In genomic region chr10:73534857-73535256, GRCh38 we compare ENCODE assay signal across 1 cellular context.
TF ChIP-seq lines count a peak whose summit lies in the region.

No MANE protein-coding gene starts in this region.

TF ChIP-seq in GM12878, 131 proteins besides CTCF, POLR2A, EP300 and RAD21:
- TF ChIP-seq POLR2AphosphoS5 (IDR thresholded peaks at IDR 0.05; ENCODE audit: low read length) = no peak
- TF ChIP-seq SPI1 (IDR thresholded peaks at IDR 0.05; ENCODE audit: borderline replicate concordance, insufficient read depth, low read depth, low read length) = peak; percentile 60; the same call in 1 of the 2 replicates
- TF ChIP-seq CBX3 (IDR thresholded peaks at IDR 0.05; ENCODE audit: borderline replicate concordance, low read depth) = no peak
- TF ChIP-seq ZBED1 (IDR thresholded peaks at IDR 0.05; ENCODE audit: borderline replicate concordance) = no peak
- TF ChIP-seq IKZF1 (conservative IDR thresholded peaks at IDR 0.05) = 0 out of 2 replicates have a peak, but pooled peaks have one; percentile 21
- peak in 1 of 2 experiments; percentile 22; a peak in 2 of 4 replicates for TF ChIP-seq IKZF2 (IDR thresholded peaks at IDR 0.05)
- no peak for TF ChIP-seq FOXK2 (IDR thresholded peaks at IDR 0.05)
- TF ChIP-seq MLLT1 (IDR thresholded peaks at IDR 0.05) = no peak
- no peak for TF ChIP-seq MTA2 (IDR thresholded peaks at IDR 0.05; ENCODE audit: low read depth)
- TF ChIP-seq TCF12 (IDR thresholded peaks at IDR 0.05; ENCODE audit: low read depth, low read length) = no peak
- no peak for TF ChIP-seq ETV6 (conservative IDR thresholded peaks at IDR 0.05 in 1 of 2, IDR thresholded peaks at IDR 0.05 in 1 of 2; ENCODE audit: borderline replicate concordance in 1 of 2, low read depth in 1 of 2)
- TF ChIP-seq MEF2A (IDR thresholded peaks at IDR 0.05; ENCODE audit: insufficient read depth, low read depth, low read length) = no peak
- TF ChIP-seq RB1 (IDR thresholded peaks at IDR 0.05; ENCODE audit: borderline replicate concordance) = no peak
- TF ChIP-seq, protein P1, sequence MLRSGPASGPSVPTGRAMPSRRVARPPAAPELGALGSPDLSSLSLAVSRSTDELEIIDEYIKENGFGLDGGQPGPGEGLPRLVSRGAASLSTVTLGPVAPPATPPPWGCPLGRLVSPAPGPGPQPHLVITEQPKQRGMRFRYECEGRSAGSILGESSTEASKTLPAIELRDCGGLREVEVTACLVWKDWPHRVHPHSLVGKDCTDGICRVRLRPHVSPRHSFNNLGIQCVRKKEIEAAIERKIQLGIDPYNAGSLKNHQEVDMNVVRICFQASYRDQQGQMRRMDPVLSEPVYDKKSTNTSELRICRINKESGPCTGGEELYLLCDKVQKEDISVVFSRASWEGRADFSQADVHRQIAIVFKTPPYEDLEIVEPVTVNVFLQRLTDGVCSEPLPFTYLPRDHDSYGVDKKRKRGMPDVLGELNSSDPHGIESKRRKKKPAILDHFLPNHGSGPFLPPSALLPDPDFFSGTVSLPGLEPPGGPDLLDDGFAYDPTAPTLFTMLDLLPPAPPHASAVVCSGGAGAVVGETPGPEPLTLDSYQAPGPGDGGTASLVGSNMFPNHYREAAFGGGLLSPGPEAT (IDR thresholded peaks at IDR 0.05; ENCODE audit: low read depth) = peak; percentile 40; the same call in 1 of the 2 replicates
